In the genomic region with DNA sequence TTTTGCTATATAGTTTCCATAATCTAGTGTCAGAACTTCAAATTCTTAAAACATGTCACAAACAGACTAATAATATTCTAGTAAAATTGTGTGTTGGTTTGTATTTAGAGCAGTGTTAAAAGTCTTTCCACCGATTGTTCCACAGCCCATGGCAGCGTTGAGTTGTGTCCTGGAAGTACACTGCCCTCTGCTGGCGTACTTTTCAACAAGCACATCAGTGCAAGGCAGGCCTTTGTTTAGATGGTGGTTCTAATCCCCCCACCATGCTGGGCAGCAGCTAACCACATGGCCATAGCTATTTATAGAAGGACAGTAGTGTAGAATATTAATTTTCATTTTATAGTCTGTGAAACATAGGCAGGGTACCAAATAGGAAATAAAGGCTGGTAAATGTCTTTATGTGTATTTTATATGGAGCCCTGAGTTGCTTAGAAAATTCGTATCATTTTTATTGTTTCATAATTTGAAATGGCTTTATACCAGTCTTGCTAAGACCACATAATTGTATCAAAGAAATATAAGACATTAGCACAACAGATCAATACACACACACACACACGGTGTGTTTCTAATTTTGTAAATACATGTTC, we compare ENCODE assay signal across 8 cellular contexts.
DNase-seq lines count a peak whose midpoint lies in the region; ATAC-seq and TF ChIP-seq lines count a peak whose summit lies in the region.

No MANE protein-coding gene starts in this region.

- H3K27me3 ChIP-seq in Peyer's patch (no peaks in the 10 kb centered on the region), upper lobe of right lung (no peaks in the 10 kb centered on the region)

- H3K4me3 ChIP-seq in Peyer's patch: no peak overlapping the region
- no peak overlapping the region for H3K4me3 ChIP-seq in fibroblast of the aortic adventitia (ENCODE audit: low read depth, low read length)
- no peak overlapping the region for H3K4me3 ChIP-seq in upper lobe of right lung

- H3K4me1 ChIP-seq in Peyer's patch (no peaks in the 10 kb centered on the region), upper lobe of right lung (peaks cover 9% of the 10 kb centered on the region)

- in situ Hi-C loops in G401 (cut with HindIII; ENCODE audit: low sequenced_read_pairs): no loop called here

- no peaks in the 10 kb centered on the region for H3K36me3 ChIP-seq in Peyer's patch
- H3K36me3 ChIP-seq in upper lobe of right lung: no peaks in the 10 kb centered on the region

- H3K9me3 ChIP-seq in Peyer's patch: no peaks in the 10 kb centered on the region
- no peaks in the 10 kb centered on the region for H3K9me3 ChIP-seq in upper lobe of right lung

- TF ChIP-seq POLR2A in Peyer's patch (IDR thresholded peaks at IDR 0.05): no peak

- no peak overlapping the region for H3K27ac ChIP-seq in Peyer's patch
- no peak overlapping the region for H3K27ac ChIP-seq in upper lobe of right lung

- peak; percentile 93 for ATAC-seq in GM21825 (IDR thresholded peaks at IDR 0.05; ENCODE audit: unreplicated experiment)
- ATAC-seq in upper lobe of right lung: peak; percentile 94

- DNase-seq in G401 (ENCODE audit: low spot score) (peak; percentile 60), LHCN-M2 (ENCODE audit: low read depth) (peak; percentile 72), Peyer's patch (peak; percentile 45 to 87 (median 55)), activated T-helper 1 cell treated with Interleukin-2 at 50 U/mL for 16 hours (ENCODE audit: low read depth) (peak; percentile 5), fibroblast of the aortic adventitia (ENCODE audit: low read depth) (peak; percentile 78), non-pigmented ciliary epithelial cell (ENCODE audit: low read depth) (peak; percentile 60), upper lobe of right lung (peak; percentile 66)

- TF ChIP-seq CTCF in Peyer's patch (IDR thresholded peaks at IDR 0.05) (peak in 5 of 6 experiments; percentile 7 to 78 (median 75)), fibroblast of the aortic adventitia (IDR thresholded peaks at IDR 0.05; ENCODE audit: insufficient read depth, low read length) (peak; percentile 80), upper lobe of right lung (IDR thresholded peaks at IDR 0.05) (peak; percentile 88)

- intact Hi-C loops in upper lobe of right lung (cut with DNase I): no loop called here

Comparison
In these comparisons a context has a peak if more than half of its experiments do, and no peak if none do; other contexts are left out.
1. DNase-seq: peak in every context shown above with its lines; median percentile 78 in fibroblast of the aortic adventitia; 72 in LHCN-M2; 66 in upper lobe of right lung; 60 in G401; 60 in non-pigmented ciliary epithelial cell; 55 in Peyer's patch; 5 in activated T-helper 1 cell treated with Interleukin-2 at 50 U/mL for 16 hours.